ENCODE assay signal across 1 cellular context in genomic region chr14:89232366-89233070, GRCh38.
TF ChIP-seq lines count a peak whose summit lies in the region.

No MANE protein-coding gene starts in this region.

TF ChIP-seq in HepG2, 621 proteins besides CTCF, POLR2A, EP300 and RAD21 (continued from another document and continues in another):
- TF ChIP-seq FOXK1 (CRISPR knock-in tag; IDR thresholded peaks at IDR 0.05; ENCODE audit: borderline replicate concordance, low read depth) (peak; percentile 76), ZFP82 (CRISPR knock-in tag; IDR thresholded peaks at IDR 0.05; ENCODE audit: borderline replicate concordance) (no peak), ZNF639 (CRISPR knock-in tag; conservative IDR thresholded peaks at IDR 0.05) (no peak), SNAPC4 (CRISPR knock-in tag; IDR thresholded peaks at IDR 0.05) (no peak), AFF4 (CRISPR knock-in tag; IDR thresholded peaks at IDR 0.05) (no peak), ZNF790 (CRISPR knock-in tag; IDR thresholded peaks at IDR 0.05; ENCODE audit: borderline replicate concordance) (no peak), ONECUT2 (CRISPR knock-in tag; IDR thresholded peaks at IDR 0.05) (peak; percentile 84), IRX3 (CRISPR knock-in tag; IDR thresholded peaks at IDR 0.05; ENCODE audit: borderline replicate concordance, low read depth) (no peak), TFDP2 (CRISPR knock-in tag; IDR thresholded peaks at IDR 0.05) (no peak), SRY (CRISPR knock-in tag; IDR thresholded peaks at IDR 0.05) (no peak), KAT7 (CRISPR knock-in tag; IDR thresholded peaks at IDR 0.05; ENCODE audit: borderline replicate concordance) (no peak), IKZF5 (CRISPR knock-in tag; IDR thresholded peaks at IDR 0.05) (peak; percentile 68; the same call in 1 of the 2 replicates), ZHX2 (IDR thresholded peaks at IDR 0.05; ENCODE audit: low read depth) (no peak), ZHX2 (CRISPR knock-in tag; IDR thresholded peaks at IDR 0.05; ENCODE audit: borderline replicate concordance) (no peak), MIER2 (CRISPR knock-in tag; IDR thresholded peaks at IDR 0.05) (no peak), UBTF (CRISPR knock-in tag; IDR thresholded peaks at IDR 0.05) (no peak), GMEB1 (CRISPR knock-in tag; IDR thresholded peaks at IDR 0.05; ENCODE audit: borderline replicate concordance) (no peak; the same call in 1 of the 2 replicates), KDM2A (CRISPR knock-in tag; IDR thresholded peaks at IDR 0.05; ENCODE audit: borderline replicate concordance, low read depth) (no peak), E2F5 (CRISPR knock-in tag; conservative IDR thresholded peaks at IDR 0.05) (no peak), ATF6 (CRISPR knock-in tag; conservative IDR thresholded peaks at IDR 0.05) (no peak), RFXAP (CRISPR knock-in tag; IDR thresholded peaks at IDR 0.05; ENCODE audit: borderline replicate concordance) (no peak), ZNF782 (CRISPR knock-in tag; IDR thresholded peaks at IDR 0.05; ENCODE audit: borderline replicate concordance) (no peak), ZNF556 (CRISPR knock-in tag; IDR thresholded peaks at IDR 0.05; ENCODE audit: borderline replicate concordance) (no peak), GTF3A (CRISPR knock-in tag; conservative IDR thresholded peaks at IDR 0.05) (no peak)
